In genomic region chr2:41926614-41927580, GRCh38 we compare ENCODE assay signal across 1 cellular context.
TF ChIP-seq lines count a peak whose summit lies in the region.

No MANE protein-coding gene starts in this region.

TF ChIP-seq in GM23338, 12 proteins besides CTCF, POLR2A, EP300 and RAD21 (continued from another document):
- TF ChIP-seq ZNF462 (CRISPR knock-in tag; IDR thresholded peaks at IDR 0.05) = no peak
- TF ChIP-seq CREB1 (CRISPR knock-in tag; IDR thresholded peaks at IDR 0.05; ENCODE audit: low read depth) = no peak
- no peak for TF ChIP-seq EZH2phosphoT487 (IDR thresholded peaks at IDR 0.05; ENCODE audit: unreplicated experiment)
